10 cellular contexts compared by ENCODE assay signal in genomic region chr10:68870545-68871104, GRCh38. TPM values are rescaled to one million over a fixed set of nuclear protein-coding genes. Genes with fewer than 3 reads are reported as not detected.
DNase-seq lines count a peak whose midpoint lies in the region; ATAC-seq and TF ChIP-seq lines count a peak whose summit lies in the region.
"Had no signal": no experiment of that assay in that cellular context is flagged by ENCODE, and none has a peak within 500 bp of the region (broad histone marks: within the 10 kb centered on the region; RNA-seq: fewer than 3 reads in every experiment).

No MANE protein-coding gene starts in this region.

- H3K4me3 ChIP-seq in left ventricle myocardium inferior (no peak overlapping the region), mesodermal cell (ENCODE audit: extremely low read depth, insufficient read depth, low read length, poor library complexity, severe bottlenecking) (no peak overlapping the region), tibial artery (no peak overlapping the region)
- H3K4me3 ChIP-seq: BLaER1 treated with 17β-estradiol and CSF1 and Interleukin-3, amounts not matched to agents 10 nM and 100 nM had no signal

- H3K36me3 ChIP-seq in left ventricle myocardium inferior, result no peaks in the 10 kb centered on the region
- H3K36me3 ChIP-seq in mesodermal cell (ENCODE audit: control insufficient read depth, insufficient read depth, low read length), result no peaks in the 10 kb centered on the region
- no peaks in the 10 kb centered on the region for H3K36me3 ChIP-seq in tibial artery
- H3K36me3 ChIP-seq: BLaER1 treated with 17β-estradiol and CSF1 and Interleukin-3, amounts not matched to agents 10 nM and 100 nM had no signal

- no peaks in the 10 kb centered on the region for H3K9me3 ChIP-seq in left ventricle myocardium inferior (replicated peaks)
- H3K9me3 ChIP-seq in mesodermal cell (ENCODE audit: control insufficient read depth, low read length), result peaks cover 13% of the 10 kb centered on the region
- H3K9me3 ChIP-seq in tibial artery, result no peaks in the 10 kb centered on the region

- DNase-seq in left ventricle myocardium inferior (no peak), Right ventricle myocardium superior (no peak), tibial artery (no peak)
- DNase-seq: activated gamma-delta T cell had no signal

- H3K36me3 Mint-ChIP-seq in activated T-helper 17 cell treated with anti-CD3 and anti-CD28 coated beads, Interleukin-2, amount 50 U/mL, for 72 hours (ENCODE audit: low read depth), result no peaks in the 10 kb centered on the region

- peak overlapping the region; percentile 68 for H3K27ac ChIP-seq in left ventricle myocardium inferior (replicated peaks)
- peak overlapping the region; percentile 90 for H3K27ac ChIP-seq in mesodermal cell (ENCODE audit: low read depth, low read length, severe bottlenecking)
- H3K27ac ChIP-seq in tibial artery, result peak overlapping the region; percentile 42 to 50
- H3K27ac ChIP-seq: BLaER1 treated with 17β-estradiol and CSF1 and Interleukin-3, amounts not matched to agents 10 nM and 100 nM had no signal

- no peak overlapping the region for H3K4me3 Mint-ChIP-seq in activated T-helper 17 cell treated with anti-CD3 and anti-CD28 coated beads, Interleukin-2, amount 50 U/mL, for 72 hours

- H3K27me3 ChIP-seq in left ventricle myocardium inferior (ENCODE audit: low read depth), result no peaks in the 10 kb centered on the region
- no peaks in the 10 kb centered on the region for H3K27me3 ChIP-seq in tibial artery
- H3K27me3 ChIP-seq: BLaER1 treated with 17β-estradiol and CSF1 and Interleukin-3, amounts not matched to agents 10 nM and 100 nM had no signal

- no peak for TF ChIP-seq CTCF in left ventricle myocardium inferior (IDR thresholded peaks at IDR 0.05; ENCODE audit: borderline replicate concordance)
- no peak for TF ChIP-seq CTCF in tibial artery (IDR thresholded peaks at IDR 0.05)

- peaks cover 5% of the 10 kb centered on the region for H3K4me1 Mint-ChIP-seq in activated T-helper 17 cell treated with anti-CD3 and anti-CD28 coated beads, Interleukin-2, amount 50 U/mL, for 72 hours

- WGBS in mesodermal cell (ENCODE audit: insufficient coverage in 2 of 2), 2 experiments, result 55 to 73% methylated on average over 2 of the region's 3 CpGs

- peak overlapping the region; percentile 69 for H3K27ac Mint-ChIP-seq in activated T-helper 17 cell treated with anti-CD3 and anti-CD28 coated beads, Interleukin-2, amount 50 U/mL, for 72 hours

- H3K27me3 Mint-ChIP-seq in activated T-helper 17 cell treated with anti-CD3 and anti-CD28 coated beads, Interleukin-2, amount 50 U/mL, for 72 hours, result no peaks in the 10 kb centered on the region

- ATAC-seq in Right ventricle myocardium superior (ENCODE audit: poor library complexity) (no peak), GM21367 (IDR thresholded peaks at IDR 0.05; ENCODE audit: unreplicated experiment) (no peak), HG03342 (IDR thresholded peaks at IDR 0.05; ENCODE audit: unreplicated experiment) (no peak), HG03571 (IDR thresholded peaks at IDR 0.05; ENCODE audit: unreplicated experiment) (no peak)
- ATAC-seq in activated T-helper 17 cell treated with anti-CD3 and anti-CD28 coated beads, Interleukin-2, amount 50 U/mL, for 72 hours (replicated peaks), result peak; percentile 84

- H3K4me1 ChIP-seq in left ventricle myocardium inferior, result peaks cover 10% of the 10 kb centered on the region
- peaks cover 16% of the 10 kb centered on the region for H3K4me1 ChIP-seq in mesodermal cell (ENCODE audit: control insufficient read depth, insufficient read depth, low read length, poor library complexity, severe bottlenecking)
- H3K4me1 ChIP-seq in tibial artery, result peaks cover 0 to 30% (median 11%) of the 10 kb centered on the region in 4 donors
- H3K4me1 ChIP-seq: BLaER1 treated with 17β-estradiol and CSF1 and Interleukin-3, amounts not matched to agents 10 nM and 100 nM had no signal

- intact Hi-C loops in left ventricle myocardium inferior (cut with micrococcal nuclease) (no loop called here), Right ventricle myocardium superior (cut with DNase I) (no loop called here), tibial artery (cut with DNase I; ENCODE audit: low total_unique reads) (no loop called here)

- H3K9me3 Mint-ChIP-seq in activated T-helper 17 cell treated with anti-CD3 and anti-CD28 coated beads, Interleukin-2, amount 50 U/mL, for 72 hours, result no peaks in the 10 kb centered on the region

RNA-seq across cellular contexts. Expression of gene DDX50, which starts 30.5 kb away (rescaled TPM):
- total RNA-seq in left ventricle myocardium inferior (20.2 TPM), Right ventricle myocardium superior (17.3 TPM)
- total RNA-seq in activated T-helper 17 cell treated with anti-CD3 and anti-CD28 coated beads, Interleukin-2, amount 50 U/mL, for 72 hours, result 10 to 100 TPM; 48.0 to 66.1 TPM
- 50.0 TPM for polyA plus RNA-seq in mesodermal cell (2013, experiment 1 of 2)
- 56.9 TPM for polyA plus RNA-seq in mesodermal cell (2013, experiment 2 of 2)

RNA-seq across cellular contexts. Expression of gene STOX1, which starts 43.3 kb away (rescaled TPM):
- total RNA-seq in left ventricle myocardium inferior (0.33 TPM), Right ventricle myocardium superior (0.38 TPM)
- total RNA-seq in activated T-helper 17 cell treated with anti-CD3 and anti-CD28 coated beads, Interleukin-2, amount 50 U/mL, for 72 hours, result under 1 TPM; 0.21 to 0.39 TPM
- 1.2 TPM for polyA plus RNA-seq in mesodermal cell (2013, experiment 1 of 2)
- polyA plus RNA-seq in mesodermal cell (2013, experiment 2 of 2), result 1.7 TPM
